9 cellular contexts compared by ENCODE assay signal in genomic region chr3:125356140-125357026, GRCh38. TPM values are rescaled to one million over a fixed set of nuclear protein-coding genes. Genes with fewer than 3 reads are reported as not detected.
DNase-seq lines count a peak whose midpoint lies in the region; ATAC-seq and TF ChIP-seq lines count a peak whose summit lies in the region.
"Had no signal": no experiment of that assay in that cellular context is flagged by ENCODE, and none has a peak within 500 bp of the region (broad histone marks: within the 10 kb centered on the region; RNA-seq: fewer than 3 reads in every experiment).

No MANE protein-coding gene starts in this region.

- H3K4me3 ChIP-seq in iPS-18c (ENCODE audit: insufficient read depth, low read depth, low read length) (peak overlapping the region; percentile 58), testis (peak overlapping the region; percentile 56 to 62)

- peaks cover 1% of the 10 kb centered on the region for H3K36me3 Mint-ChIP-seq in T-helper 1 cell treated with Interleukin-12 subunit alpha and Interleukin-12 subunit beta and Interleukin-4 antibody, amounts not matched to agents 30 μg/mL and 1 μg/mL, for 36 hours (ENCODE audit: low read depth)
- H3K36me3 Mint-ChIP-seq in activated B cell treated with CpG ODN at 0.5 μM for 24 hours (ENCODE audit: low read depth) = peaks cover 2% of the 10 kb centered on the region

- peak overlapping the region; percentile 75 for H3K4me3 Mint-ChIP-seq in T-helper 1 cell treated with Interleukin-12 subunit alpha and Interleukin-12 subunit beta and Interleukin-4 antibody, amounts not matched to agents 30 μg/mL and 1 μg/mL, for 36 hours
- peak overlapping the region; percentile 86 for H3K4me3 Mint-ChIP-seq in activated B cell treated with CpG ODN at 0.5 μM for 24 hours

- H3K4me1 Mint-ChIP-seq in T-helper 1 cell treated with Interleukin-12 subunit alpha and Interleukin-12 subunit beta and Interleukin-4 antibody, amounts not matched to agents 30 μg/mL and 1 μg/mL, for 36 hours (ENCODE audit: low read depth) = peaks cover 42% of the 10 kb centered on the region
- H3K4me1 Mint-ChIP-seq in activated B cell treated with CpG ODN at 0.5 μM for 24 hours = peaks cover 74% of the 10 kb centered on the region

- CTCF ChIA-PET in activated B cell treated with CpG ODN at 0.5 μM for 24 hours (lab: Charles Lee) = no interaction called here

- intact Hi-C loops in activated B cell treated with CpG ODN at 0.5 μM for 24 hours (cut with micrococcal nuclease) (loop anchor here (1.0 kb wide), 1 partner anchor 19 kb away; the partner anchor contains the start of gene ZNF148), testis (cut with DNase I; ENCODE audit: low total_unique reads) (no loop called here)

- DNase-seq in T-helper 1 cell = no peak
- DNase-seq in activated B cell treated with CpG ODN at 0.5 μM for 24 hours = no peak
- no peak for DNase-seq in testis
- no peak for DNase-seq in DMS153 treated with DMSO at 0.1 percent for 48 hours (lab: John Stamatoyannopoulos, UW; ENCODE audit: unreplicated experiment)
- DNase-seq in putamen (ENCODE audit: low spot score) = no peak
- DNase-seq in D341Med (ENCODE audit: low spot score) = no peak
- DNase-seq: DMS53 had no signal

- H3K27ac Mint-ChIP-seq in T-helper 1 cell treated with Interleukin-12 subunit alpha and Interleukin-12 subunit beta and Interleukin-4 antibody, amounts not matched to agents 30 μg/mL and 1 μg/mL, for 36 hours = no peak overlapping the region
- H3K27ac Mint-ChIP-seq in activated B cell treated with CpG ODN at 0.5 μM for 24 hours = peak overlapping the region; percentile 6

- WGBS in testis, 2 donors = 10 to 11% methylated on average over 5 of the region's 5 CpGs

- POLR2A ChIA-PET in activated B cell treated with CpG ODN at 0.5 μM for 24 hours (lab: Charles Lee) = interaction anchor here (1.0 to 2.7 kb wide), 3 partner anchors 19 to 239 kb away, joined by 5 to 25 read pairs (median 5); partner anchors contain the start of gene ZNF148

- no peaks in the 10 kb centered on the region for H3K9me3 Mint-ChIP-seq in T-helper 1 cell treated with Interleukin-12 subunit alpha and Interleukin-12 subunit beta and Interleukin-4 antibody, amounts not matched to agents 30 μg/mL and 1 μg/mL, for 36 hours
- H3K9me3 Mint-ChIP-seq in activated B cell treated with CpG ODN at 0.5 μM for 24 hours = peaks cover 2% of the 10 kb centered on the region

- TF ChIP-seq CTCF in activated B cell treated with CpG ODN at 0.5 μM for 24 hours (IDR thresholded peaks at IDR 0.05) (no peak), testis (IDR thresholded peaks at IDR 0.05) (no peak)

- no peaks in the 10 kb centered on the region for H3K27me3 Mint-ChIP-seq in T-helper 1 cell treated with Interleukin-12 subunit alpha and Interleukin-12 subunit beta and Interleukin-4 antibody, amounts not matched to agents 30 μg/mL and 1 μg/mL, for 36 hours (ENCODE audit: low read depth)
- no peaks in the 10 kb centered on the region for H3K27me3 Mint-ChIP-seq in activated B cell treated with CpG ODN at 0.5 μM for 24 hours

- H3K27me3 ChIP-seq in testis = no peaks in the 10 kb centered on the region

- ATAC-seq in activated B cell treated with CpG ODN at 0.5 μM for 24 hours (ENCODE audit: low read depth) = no peak

- H3K36me3 ChIP-seq in testis (ENCODE audit: low read depth, missing control alignments) = no peaks in the 10 kb centered on the region

- H3K9me3 ChIP-seq in iPS-18c (ENCODE audit: control insufficient read depth, insufficient read depth, low read length) (no peaks in the 10 kb centered on the region), testis (no peaks in the 10 kb centered on the region)

- TF ChIP-seq POLR2A in testis (IDR thresholded peaks at IDR 0.05) = no peak

- H3K27ac ChIP-seq in testis = peak overlapping the region; percentile 16 to 18

- peaks cover 21% of the 10 kb centered on the region for H3K4me1 ChIP-seq in testis

RNA-seq across cellular contexts. Expression of gene ZNF148, which starts 18.7 kb away (rescaled TPM):
- 46.6 and 57.6 TPM in 2 replicates for total RNA-seq in activated B cell treated with CpG ODN at 0.5 μM for 24 hours
- total RNA-seq in testis = 10 to 100 TPM; 29.7 to 33.6 TPM
- polyA plus RNA-seq in testis (ENCODE audit: insufficient read depth, low read depth, low replicate concordance) = 17.6 TPM
